ENCODE assay signal across 8 cellular contexts in the genomic region with DNA sequence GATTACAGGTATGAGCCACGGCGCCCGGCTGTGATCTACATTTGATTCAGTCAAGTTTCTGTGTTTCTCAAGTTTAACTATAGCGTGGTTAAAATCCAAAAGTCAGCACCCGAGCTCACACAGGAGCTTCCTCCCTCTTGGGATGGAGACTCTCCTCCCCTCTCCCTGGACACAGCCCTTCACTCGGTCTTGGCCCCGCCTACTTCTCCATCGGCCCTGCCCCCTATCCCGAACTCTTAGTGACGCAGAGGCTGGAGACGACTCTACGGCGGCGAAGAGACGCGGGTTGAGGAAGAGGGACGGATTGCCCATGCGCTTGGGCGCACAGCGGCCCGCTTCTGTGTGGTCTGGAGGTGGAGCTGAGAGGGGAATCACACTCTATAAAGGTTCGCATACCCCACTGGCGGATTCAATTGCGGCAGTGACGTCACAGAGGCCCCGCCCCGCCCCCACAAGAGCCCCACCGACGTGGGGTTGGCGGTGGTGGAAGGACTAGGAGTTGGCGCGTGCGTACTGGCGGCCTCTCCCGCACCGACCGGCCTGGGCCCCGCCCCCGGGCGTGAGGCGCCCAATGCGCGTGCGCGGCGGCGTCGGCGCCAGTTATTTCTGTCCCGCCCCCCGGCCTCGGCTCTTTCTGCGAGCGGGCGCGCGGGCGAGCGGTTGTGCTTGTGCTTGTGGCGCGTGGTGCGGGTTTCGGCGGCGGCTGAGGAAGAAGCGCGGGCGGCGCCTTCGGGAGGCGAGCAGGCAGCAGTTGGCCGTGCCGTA. TPM values are rescaled to one million over a fixed set of nuclear protein-coding genes. Genes with fewer than 3 reads are reported as not detected.
DNase-seq lines count a peak whose midpoint lies in the region; ATAC-seq and TF ChIP-seq lines count a peak whose summit lies in the region.

A gene (plus strand): TSS at position 239 of the 765 bp plus-strand sequence. CDS start 694 bp downstream, outside the sequence.

- H3K27me3 ChIP-seq in colonic mucosa, result no peaks in the 10 kb centered on the region
- no peaks in the 10 kb centered on the region for H3K27me3 ChIP-seq in liver (ENCODE audit: control insufficient read depth in 4 of 4, insufficient read depth in 4 of 4, low read length in 3 of 4)

- intact Hi-C loops in activated B cell treated with CpG ODN at 0.5 μM for 24 hours (cut with micrococcal nuclease) (loop anchor here (1.0 to 2.0 kb wide), 10 partner anchors 11 to 361 kb away; a partner anchor contains a TSS), colonic mucosa (cut with DNase I) (loop anchor here (2.0 kb wide), 1 partner anchor 23 kb away; no protein-coding TSS in a partner anchor)

- H3K27ac ChIP-seq in colonic mucosa (peak within 1 kb of the TSS; percentile 88), liver (ENCODE audit: low read depth in 1 of 2, low read length in 2 of 2) (peak within 1 kb of the TSS; percentile 91 to 99)

- DNase-seq in 8988T (peak; percentile 99), activated B cell treated with CpG ODN at 0.5 μM for 24 hours (peak; percentile 100), colonic mucosa (peak; percentile 99), amygdala (lab: John Stamatoyannopoulos, UW) (no peak)
- peak; percentile 99 to 100 for DNase-seq in stimulated activated CD4-positive, alpha-beta T cell treated with anti-CD3 and anti-CD28 coated beads, Interleukin-4, amount 100 ng/mL, for 48 hours (ENCODE audit: low read depth in 2 of 2)

- TF ChIP-seq RAD21 in liver (IDR thresholded peaks at IDR 0.05), result peak in 1 of 2 donors; percentile 47

- H3K9me3 Mint-ChIP-seq in activated B cell treated with CpG ODN at 0.5 μM for 24 hours, result no peaks in the 10 kb centered on the region

- H3K9me3 ChIP-seq in colonic mucosa (no peaks in the 10 kb centered on the region), liver (ENCODE audit: control insufficient read depth in 4 of 4, low read length in 3 of 4) (no peaks in the 10 kb centered on the region)

- H3K36me3 ChIP-seq in colonic mucosa (peaks cover 15% of the 10 kb centered on the region), liver (ENCODE audit: control insufficient read depth in 4 of 4, insufficient read depth in 3 of 4, low read depth in 1 of 4, low read length in 3 of 4) (peaks cover 17 to 20% (median 19%) of the 10 kb centered on the region in 4 donors)

- ATAC-seq in GM19035 (IDR thresholded peaks at IDR 0.05; ENCODE audit: unreplicated experiment) (peak; percentile 79), HG03378 (IDR thresholded peaks at IDR 0.05; ENCODE audit: unreplicated experiment) (peak; percentile 86), activated B cell treated with CpG ODN at 0.5 μM for 24 hours (ENCODE audit: low read depth) (peak; percentile 87)

- CTCF ChIA-PET in activated B cell treated with CpG ODN at 0.5 μM for 24 hours (lab: Charles Lee), result interaction anchor here (1.4 kb wide), 1 partner anchor 24 kb away, joined by 17 read pairs; a partner anchor contains a TSS

- peak within 1 kb of the TSS; percentile 98 for H3K27ac Mint-ChIP-seq in activated B cell treated with CpG ODN at 0.5 μM for 24 hours

- H3K9ac ChIP-seq in colonic mucosa (ENCODE audit: low read depth in 2 of 2, low read length in 2 of 2) (peak within 1 kb of the TSS; percentile 75 to 92), liver (ENCODE audit: low read depth in 1 of 2, low read length in 2 of 2) (peak within 1 kb of the TSS; percentile 79 to 83)

- peaks cover 16% of the 10 kb centered on the region for H3K27me3 Mint-ChIP-seq in activated B cell treated with CpG ODN at 0.5 μM for 24 hours

- WGBS in liver, result under 1% methylated on average over 73 of the region's 73 CpGs

- H3K36me3 Mint-ChIP-seq in activated B cell treated with CpG ODN at 0.5 μM for 24 hours (ENCODE audit: low read depth), result peaks cover 45% of the 10 kb centered on the region

- H3K4me3 Mint-ChIP-seq in activated B cell treated with CpG ODN at 0.5 μM for 24 hours, result peak within 1 kb of the TSS; percentile 94

- POLR2A ChIA-PET in activated B cell treated with CpG ODN at 0.5 μM for 24 hours (lab: Charles Lee), result interaction anchor here (0.5 to 4.1 kb wide), 28 partner anchors 9 to 862 kb away, joined by 3 to 82 read pairs (median 5); a partner anchor contains a TSS

- H3K4me1 ChIP-seq in colonic mucosa, result peaks cover 13% of the 10 kb centered on the region
- H3K4me1 ChIP-seq in liver (ENCODE audit: control insufficient read depth in 4 of 4, insufficient read depth in 4 of 4, low read length in 3 of 4), result peaks cover 11 to 27% (median 20%) of the 10 kb centered on the region in 4 donors

- peaks cover 27% of the 10 kb centered on the region for H3K4me1 Mint-ChIP-seq in activated B cell treated with CpG ODN at 0.5 μM for 24 hours

- peak within 1 kb of the TSS; percentile 90 for H3K4me3 ChIP-seq in colonic mucosa
- peak within 1 kb of the TSS; percentile 79 to 92 (median 85) for H3K4me3 ChIP-seq in liver (ENCODE audit: low read depth in 1 of 3, low read length in 3 of 3)

- TF ChIP-seq CTCF in activated B cell treated with CpG ODN at 0.5 μM for 24 hours (IDR thresholded peaks at IDR 0.05) (no peak), colonic mucosa (IDR thresholded peaks at IDR 0.05) (no peak), liver (IDR thresholded peaks at IDR 0.05; ENCODE audit: low read depth, low read length, missing input control) (no peak)

TF ChIP-seq in liver, 16 proteins besides CTCF, POLR2A, EP300 and RAD21:
- TF ChIP-seq NR2F2 (IDR thresholded peaks at IDR 0.05) (no peak), TAF1 (conservative IDR thresholded peaks at IDR 0.05) (peak; percentile 70), RXRA (IDR thresholded peaks at IDR 0.05) (peak; percentile 33 to 41), HNF4G (IDR thresholded peaks at IDR 0.05) (no peak), FOXA1 (IDR thresholded peaks at IDR 0.05) (peak; percentile 18), SP1 (IDR thresholded peaks at IDR 0.05) (peak; percentile 62), JUND (IDR thresholded peaks at IDR 0.05) (peak in 1 of 2 donors; percentile 66), YY1 (IDR thresholded peaks at IDR 0.05) (peak; percentile 53), GABPA (IDR thresholded peaks at IDR 0.05 in 1 of 2, conservative IDR thresholded peaks at IDR 0.05 in 1 of 2) (peak in 1 of 2 donors; percentile 77), FOXA2 (IDR thresholded peaks at IDR 0.05) (peak; percentile 30), HNF4A (conservative IDR thresholded peaks at IDR 0.05) (peak in 1 of 2 donors; percentile 43), EGR1 (IDR thresholded peaks at IDR 0.05; ENCODE audit: low read depth in 2 of 2) (peak; percentile 33 to 58)
- TF ChIP-seq, protein P1, sequence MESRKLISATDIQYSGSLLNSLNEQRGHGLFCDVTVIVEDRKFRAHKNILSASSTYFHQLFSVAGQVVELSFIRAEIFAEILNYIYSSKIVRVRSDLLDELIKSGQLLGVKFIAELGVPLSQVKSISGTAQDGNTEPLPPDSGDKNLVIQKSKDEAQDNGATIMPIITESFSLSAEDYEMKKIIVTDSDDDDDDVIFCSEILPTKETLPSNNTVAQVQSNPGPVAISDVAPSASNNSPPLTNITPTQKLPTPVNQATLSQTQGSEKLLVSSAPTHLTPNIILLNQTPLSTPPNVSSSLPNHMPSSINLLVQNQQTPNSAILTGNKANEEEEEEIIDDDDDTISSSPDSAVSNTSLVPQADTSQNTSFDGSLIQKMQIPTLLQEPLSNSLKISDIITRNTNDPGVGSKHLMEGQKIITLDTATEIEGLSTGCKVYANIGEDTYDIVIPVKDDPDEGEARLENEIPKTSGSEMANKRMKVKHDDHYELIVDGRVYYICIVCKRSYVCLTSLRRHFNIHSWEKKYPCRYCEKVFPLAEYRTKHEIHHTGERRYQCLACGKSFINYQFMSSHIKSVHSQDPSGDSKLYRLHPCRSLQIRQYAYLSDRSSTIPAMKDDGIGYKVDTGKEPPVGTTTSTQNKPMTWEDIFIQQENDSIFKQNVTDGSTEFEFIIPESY (IDR thresholded peaks at IDR 0.05), result no peak
- TF ChIP-seq, protein P2, sequence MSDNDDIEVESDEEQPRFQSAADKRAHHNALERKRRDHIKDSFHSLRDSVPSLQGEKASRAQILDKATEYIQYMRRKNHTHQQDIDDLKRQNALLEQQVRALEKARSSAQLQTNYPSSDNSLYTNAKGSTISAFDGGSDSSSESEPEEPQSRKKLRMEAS (IDR thresholded peaks at IDR 0.05), result no peak
- TF ChIP-seq, protein P3, sequence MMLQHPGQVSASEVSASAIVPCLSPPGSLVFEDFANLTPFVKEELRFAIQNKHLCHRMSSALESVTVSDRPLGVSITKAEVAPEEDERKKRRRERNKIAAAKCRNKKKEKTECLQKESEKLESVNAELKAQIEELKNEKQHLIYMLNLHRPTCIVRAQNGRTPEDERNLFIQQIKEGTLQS (IDR thresholded peaks at IDR 0.05), result no peak
- TF ChIP-seq, protein P4, sequence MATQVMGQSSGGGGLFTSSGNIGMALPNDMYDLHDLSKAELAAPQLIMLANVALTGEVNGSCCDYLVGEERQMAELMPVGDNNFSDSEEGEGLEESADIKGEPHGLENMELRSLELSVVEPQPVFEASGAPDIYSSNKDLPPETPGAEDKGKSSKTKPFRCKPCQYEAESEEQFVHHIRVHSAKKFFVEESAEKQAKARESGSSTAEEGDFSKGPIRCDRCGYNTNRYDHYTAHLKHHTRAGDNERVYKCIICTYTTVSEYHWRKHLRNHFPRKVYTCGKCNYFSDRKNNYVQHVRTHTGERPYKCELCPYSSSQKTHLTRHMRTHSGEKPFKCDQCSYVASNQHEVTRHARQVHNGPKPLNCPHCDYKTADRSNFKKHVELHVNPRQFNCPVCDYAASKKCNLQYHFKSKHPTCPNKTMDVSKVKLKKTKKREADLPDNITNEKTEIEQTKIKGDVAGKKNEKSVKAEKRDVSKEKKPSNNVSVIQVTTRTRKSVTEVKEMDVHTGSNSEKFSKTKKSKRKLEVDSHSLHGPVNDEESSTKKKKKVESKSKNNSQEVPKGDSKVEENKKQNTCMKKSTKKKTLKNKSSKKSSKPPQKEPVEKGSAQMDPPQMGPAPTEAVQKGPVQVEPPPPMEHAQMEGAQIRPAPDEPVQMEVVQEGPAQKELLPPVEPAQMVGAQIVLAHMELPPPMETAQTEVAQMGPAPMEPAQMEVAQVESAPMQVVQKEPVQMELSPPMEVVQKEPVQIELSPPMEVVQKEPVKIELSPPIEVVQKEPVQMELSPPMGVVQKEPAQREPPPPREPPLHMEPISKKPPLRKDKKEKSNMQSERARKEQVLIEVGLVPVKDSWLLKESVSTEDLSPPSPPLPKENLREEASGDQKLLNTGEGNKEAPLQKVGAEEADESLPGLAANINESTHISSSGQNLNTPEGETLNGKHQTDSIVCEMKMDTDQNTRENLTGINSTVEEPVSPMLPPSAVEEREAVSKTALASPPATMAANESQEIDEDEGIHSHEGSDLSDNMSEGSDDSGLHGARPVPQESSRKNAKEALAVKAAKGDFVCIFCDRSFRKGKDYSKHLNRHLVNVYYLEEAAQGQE (IDR thresholded peaks at IDR 0.05), result peak; percentile 72

RNA-seq across cellular contexts. Expression of the gene that starts here (rescaled TPM):
- 380 and 407 TPM in 2 replicates for total RNA-seq in activated B cell treated with CpG ODN at 0.5 μM for 24 hours
- total RNA-seq in colonic mucosa, result 100 to 1,000 TPM; 205 to 412 TPM
- 100 to 1,000 TPM in 1 of 2 donors, 10 to 100 TPM in 1; 80.5 to 157 TPM for total RNA-seq in liver
- 10 to 100 TPM; 47.1 to 88.0 TPM for polyA plus RNA-seq in liver

Comparison
In these comparisons a context has a peak if more than half of its experiments do, and no peak if none do; other contexts are left out.
1. DNase-seq: peak in 8988T (single experiment), activated B cell treated with CpG ODN at 0.5 μM for 24 hours (single experiment), colonic mucosa (single experiment) and stimulated activated CD4-positive, alpha-beta T cell treated with anti-CD3 and anti-CD28 coated beads, Interleukin-4, amount 100 ng/mL, for 48 hours (2 of 2); none in amygdala (0 of 56).
2. Peak in every context shown above with its lines, with median percentiles within 50 percentile points of each other: ATAC-seq.